8 cellular contexts compared by ENCODE assay signal in the genomic region with DNA sequence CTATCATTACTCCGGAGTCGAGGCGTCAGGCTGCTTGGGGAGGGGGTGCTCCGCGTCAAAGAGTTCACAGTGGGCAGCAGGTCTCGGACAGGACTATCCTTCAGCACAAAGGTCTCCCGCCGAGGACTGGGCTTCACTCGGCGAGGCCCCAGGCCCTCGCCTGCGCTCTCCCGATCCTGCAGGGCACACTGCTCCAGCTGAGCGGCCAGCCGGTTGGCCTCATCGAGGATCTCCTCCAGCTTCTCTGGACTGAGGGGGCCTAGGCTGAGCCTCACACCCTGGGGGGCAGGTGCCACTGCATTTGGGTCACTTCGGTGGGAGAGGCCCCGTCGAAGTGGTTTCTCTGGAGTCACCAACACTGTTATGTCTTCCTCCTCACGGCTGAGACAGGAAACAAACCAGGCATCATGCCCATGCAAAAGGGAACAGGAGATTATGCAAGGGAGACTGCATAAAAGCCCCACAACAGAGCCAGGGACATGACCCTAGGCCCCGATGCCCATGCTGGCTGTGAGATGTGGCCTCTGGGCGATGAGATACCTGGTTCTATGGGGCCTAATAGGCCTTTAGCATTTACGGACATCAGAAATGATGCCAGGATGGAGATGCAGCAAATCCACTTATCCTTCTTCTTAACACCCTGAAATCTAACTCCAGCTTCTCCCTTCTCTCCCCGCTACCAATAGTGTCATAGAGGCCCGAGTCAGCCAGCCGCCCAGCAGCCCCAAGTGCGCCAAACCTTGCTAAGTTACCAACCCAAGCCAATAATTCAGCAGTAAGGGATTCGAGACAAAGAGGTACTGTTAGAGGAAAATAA. TPM values are rescaled to one million over a fixed set of nuclear protein-coding genes. Genes with fewer than 3 reads are reported as not detected.
DNase-seq lines count a peak whose midpoint lies in the region; ATAC-seq and TF ChIP-seq lines count a peak whose summit lies in the region.

No MANE protein-coding gene starts in this region.

- no peak for DNase-seq in activated CD4-positive, alpha-beta T cell treated with anti-CD3 and anti-CD28 coated beads, Interleukin-2, amount 10 ng/mL, durations not matched to agents 7 days and 5 days
- no peak for DNase-seq in activated CD4-positive, alpha-beta T cell treated with anti-CD3 and anti-CD28 coated beads, Interleukin-2, amount 50 U/mL, for 1 hour
- DNase-seq in WERI-Rb-1 = no peak
- no peak for DNase-seq in right atrium auricular region (ENCODE audit: low spot score)
- peak; percentile 69 for DNase-seq in superior temporal gyrus (ENCODE audit: extremely low spot score)
- DNase-seq in COR-L47 (lab: John Stamatoyannopoulos, UW) = no peak
- DNase-seq in NAMALWA (ENCODE audit: low spot score) = no peak

- H3K4me3 Mint-ChIP-seq in activated CD4-positive, alpha-beta T cell treated with anti-CD3 and anti-CD28 coated beads, Interleukin-2, amount 10 ng/mL, durations not matched to agents 7 days and 5 days = peak overlapping the region; percentile 100

- no peak for TF ChIP-seq CTCF in WERI-Rb-1 (IDR thresholded peaks at IDR 0.05; ENCODE audit: low read depth, low read length)
- no peak for TF ChIP-seq CTCF in right atrium auricular region (IDR thresholded peaks at IDR 0.05)

- peak overlapping the region; percentile 66 for H3K4me3 ChIP-seq in WERI-Rb-1 (ENCODE audit: low read depth, low read length)
- peak overlapping the region; percentile 44 to 66 for H3K4me3 ChIP-seq in right atrium auricular region

- peak overlapping the region; percentile 91 for H3K27ac ChIP-seq in WERI-Rb-1
- peak overlapping the region; percentile 88 to 91 for H3K27ac ChIP-seq in right atrium auricular region

- H3K27me3 Mint-ChIP-seq in activated CD4-positive, alpha-beta T cell treated with anti-CD3 and anti-CD28 coated beads, Interleukin-2, amount 10 ng/mL, durations not matched to agents 7 days and 5 days = no peaks in the 10 kb centered on the region

- H3K9me3 ChIP-seq in WERI-Rb-1 (ENCODE audit: severe bottlenecking) = no peaks in the 10 kb centered on the region
- no peaks in the 10 kb centered on the region for H3K9me3 ChIP-seq in right atrium auricular region

- H3K36me3 Mint-ChIP-seq in activated CD4-positive, alpha-beta T cell treated with anti-CD3 and anti-CD28 coated beads, Interleukin-2, amount 10 ng/mL, durations not matched to agents 7 days and 5 days (ENCODE audit: low read depth) = peaks cover 27% of the 10 kb centered on the region

- POLR2A ChIA-PET in activated CD4-positive, alpha-beta T cell treated with anti-CD3 and anti-CD28 coated beads, Interleukin-2, amount 10 ng/mL, durations not matched to agents 7 days and 5 days (lab: Charles Lee) = no interaction called here

- H3K9me3 Mint-ChIP-seq in activated CD4-positive, alpha-beta T cell treated with anti-CD3 and anti-CD28 coated beads, Interleukin-2, amount 10 ng/mL, durations not matched to agents 7 days and 5 days = no peaks in the 10 kb centered on the region

- H3K4me1 ChIP-seq in right atrium auricular region = peaks cover 0 to 30% of the 10 kb centered on the region in 2 donors

- CTCF ChIA-PET in activated CD4-positive, alpha-beta T cell treated with anti-CD3 and anti-CD28 coated beads, Interleukin-2, amount 10 ng/mL, durations not matched to agents 7 days and 5 days (lab: Charles Lee) = interaction anchor here (1.0 to 7.7 kb wide), 4 partner anchors 12 to 253 kb away, joined by 3 to 50 read pairs (median 4); a partner anchor contains a TSS

- peaks cover 37% of the 10 kb centered on the region for H3K36me3 ChIP-seq in WERI-Rb-1
- H3K36me3 ChIP-seq in right atrium auricular region = no peaks in the 10 kb centered on the region

- no peak for ATAC-seq in activated CD4-positive, CD25-positive, alpha-beta regulatory T cell treated with anti-CD3 and anti-CD28 coated beads, Interleukin-2, amount 50 U/mL, for 24 hours

- H3K4me1 Mint-ChIP-seq in activated CD4-positive, alpha-beta T cell treated with anti-CD3 and anti-CD28 coated beads, Interleukin-2, amount 10 ng/mL, durations not matched to agents 7 days and 5 days = peaks cover 37% of the 10 kb centered on the region

- peak overlapping the region; percentile 96 for H3K27ac Mint-ChIP-seq in activated CD4-positive, alpha-beta T cell treated with anti-CD3 and anti-CD28 coated beads, Interleukin-2, amount 10 ng/mL, durations not matched to agents 7 days and 5 days

- H3K27me3 ChIP-seq in WERI-Rb-1 (ENCODE audit: insufficient read depth, low read depth, severe bottlenecking) (no peaks in the 10 kb centered on the region), right atrium auricular region (no peaks in the 10 kb centered on the region)

RNA-seq across cellular contexts. Expression of a gene that starts 1.1 kb away (rescaled TPM):
- 10 to 100 TPM; 32.7 to 34.5 TPM for total RNA-seq in activated CD4-positive, alpha-beta T cell treated with anti-CD3 and anti-CD28 coated beads, Interleukin-2, amount 10 ng/mL, durations not matched to agents 7 days and 5 days
- 1 to 10 TPM; 2.2 to 2.4 TPM for total RNA-seq in right atrium auricular region

RNA-seq across cellular contexts. Expression of a gene that starts 24.9 kb away (rescaled TPM):
- not detected for total RNA-seq in activated CD4-positive, alpha-beta T cell treated with anti-CD3 and anti-CD28 coated beads, Interleukin-2, amount 10 ng/mL, durations not matched to agents 7 days and 5 days
- 100 to 1,000 TPM in 1 of 2 donors, 10 to 100 TPM in 1; 62.2 to 381 TPM for total RNA-seq in right atrium auricular region

RNA-seq across cellular contexts. Expression of a gene that starts 32.5 kb away (rescaled TPM):
- total RNA-seq in activated CD4-positive, alpha-beta T cell treated with anti-CD3 and anti-CD28 coated beads, Interleukin-2, amount 10 ng/mL, durations not matched to agents 7 days and 5 days = 1 to 10 TPM; 5.2 to 5.3 TPM
- total RNA-seq in right atrium auricular region = 10 to 100 TPM; 20.2 to 23.7 TPM

Comparison
In these comparisons a context has a peak if more than half of its experiments do, and no peak if none do; other contexts are left out.
1. RNA of a gene that starts 1.1 kb away (total RNA-seq): 32.7 to 34.5 TPM in activated CD4-positive, alpha-beta T cell treated with anti-CD3 and anti-CD28 coated beads, Interleukin-2, amount 10 ng/mL, durations not matched to agents 7 days and 5 days; 2.2 to 2.4 TPM in right atrium auricular region; every median in the first group is over 10 times any median in the second.
2. RNA of a gene that starts 24.9 kb away (total RNA-seq): 62.2 to 381 TPM in right atrium auricular region; not detected in activated CD4-positive, alpha-beta T cell treated with anti-CD3 and anti-CD28 coated beads, Interleukin-2, amount 10 ng/mL, durations not matched to agents 7 days and 5 days; every median in the first group is over 10 times any median in the second.